ENCODE assay signal across 8 cellular contexts in the genomic region with DNA sequence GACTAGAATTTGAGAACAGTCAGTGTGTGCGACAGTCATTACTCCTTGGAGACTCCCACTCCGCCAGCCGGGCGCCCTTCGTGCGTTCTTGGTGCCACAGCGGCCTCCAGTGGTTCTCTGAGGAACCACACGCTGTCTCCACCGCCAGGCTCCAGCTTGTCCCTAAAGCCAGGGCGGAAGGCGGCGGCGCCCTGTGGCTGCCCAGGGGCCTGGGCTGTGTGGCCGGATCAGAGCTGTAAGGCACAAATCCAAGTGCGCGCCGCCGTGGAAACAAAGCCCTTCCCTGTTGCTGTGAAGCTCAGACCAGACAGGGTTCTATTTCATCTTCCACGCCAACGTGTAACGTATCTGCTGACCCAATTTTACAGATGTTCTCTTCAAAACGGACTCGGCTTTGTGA. TPM values are rescaled to one million over a fixed set of nuclear protein-coding genes. Genes with fewer than 3 reads are reported as not detected.
A peak's percentile ranks its signal among the peaks of the same experiment; 100 is the strongest.
DNase-seq lines count a peak whose midpoint lies in the region; ATAC-seq, FAIRE-seq and TF ChIP-seq lines count a peak whose summit lies in the region.

No MANE protein-coding gene starts in this region.

- H3K4me1 ChIP-seq in body of pancreas = no peaks in the 10 kb centered on the region

- H3K4me3 ChIP-seq in body of pancreas = no peak overlapping the region

- H3K36me3 ChIP-seq in body of pancreas (replicated peaks in 1 of 2; ENCODE audit: insufficient read depth in 1 of 2, low read depth in 2 of 2) = no peaks in the 10 kb centered on the region

- no peak overlapping the region for H3K27ac ChIP-seq in body of pancreas

- WGBS in body of pancreas, 2 donors = 2 to 5% methylated on average over 16 to 19 of the region's 23 CpGs

- peak; percentile 91 for ATAC-seq in HG02973 (IDR thresholded peaks at IDR 0.05; ENCODE audit: unreplicated experiment)
- peak; percentile 94 for ATAC-seq in body of pancreas

- no peaks in the 10 kb centered on the region for H3K9me3 ChIP-seq in body of pancreas

- intact Hi-C loops in body of pancreas (cut with DNase I) = no loop called here

- no peaks in the 10 kb centered on the region for H3K27me3 ChIP-seq in body of pancreas

- FAIRE-seq in GM18507 (lab: Jason Lieb, UNC) = peak; percentile 84

- no peak for TF ChIP-seq POLR2A in body of pancreas (IDR thresholded peaks at IDR 0.05)

- peak; percentile 58 to 92 (median 81) for TF ChIP-seq CTCF in body of pancreas (IDR thresholded peaks at IDR 0.05)

- DNase-seq in 8988T (peak; percentile 48), GM18507 (ENCODE audit: extremely low spot score, insufficient read length, low read depth) (peak; percentile 42), NCI-H2107 (lab: John Stamatoyannopoulos, UW) (peak; percentile 32), UCSD-AML1 (lab: John Stamatoyannopoulos, UW; ENCODE audit: unreplicated experiment) (peak; percentile 82), body of pancreas (peak; percentile 73 to 85 (median 76)), inferior parietal cortex (ENCODE audit: extremely low spot score) (peak; percentile 74)
- DNase-seq in stimulated activated CD4-positive, alpha-beta T cell treated with anti-CD3 and anti-CD28 coated beads, Interleukin-12 subunit alpha, Interleukin-12 subunit beta, amount 100 ng/mL, for 4 hours = peak; percentile 60

RNA-seq across cellular contexts. Expression of a gene that starts 34.1 kb away (rescaled TPM):
- 10 to 100 TPM; 39.7 to 49.4 TPM for total RNA-seq in body of pancreas

Comparison
In these comparisons a context has a peak if more than half of its experiments do, and no peak if none do; other contexts are left out.
1. DNase-seq: peak in every context shown above with its lines; median percentile 82 in UCSD-AML1; 76 in body of pancreas; 74 in inferior parietal cortex; 60 in stimulated activated CD4-positive, alpha-beta T cell treated with anti-CD3 and anti-CD28 coated beads, Interleukin-12 subunit alpha, Interleukin-12 subunit beta, amount 100 ng/mL, for 4 hours; 48 in 8988T; 42 in GM18507; 32 in NCI-H2107.